ENCODE assay signal across 22 cellular contexts in genomic region chr2:221494556-221494955, GRCh38.
DNase-seq lines count a peak whose midpoint lies in the region; FAIRE-seq and TF ChIP-seq lines count a peak whose summit lies in the region.
"Had no signal": no experiment of that assay in that cellular context is flagged by ENCODE, and none has a peak within 500 bp of the region (broad histone marks: within the 10 kb centered on the region; RNA-seq: fewer than 3 reads in every experiment).

No MANE protein-coding gene starts in this region.

- no peak for DNase-seq in mammary epithelial cell
- no peak for DNase-seq in MCF 10A (ENCODE audit: unreplicated experiment)
- DNase-seq in RPMI7951 (ENCODE audit: low read depth), result peak; percentile 68
- DNase-seq in iPS-NIHi7 (ENCODE audit: extremely low spot score), result peak; percentile 33
- peak; percentile 42 for DNase-seq in urothelium cell line (ENCODE audit: low spot score)
- no peak for DNase-seq in chondrocyte (ENCODE audit: low spot score)
- DNase-seq in kidney, result no peak
- DNase-seq in DMS153 treated with DMSO at 0.1 percent for 48 hours (lab: John Stamatoyannopoulos, UW; ENCODE audit: unreplicated experiment), result no peak
- DNase-seq: adrenal gland, AML-193, DND-41, hypothalamus, NCI-H1436, NCI-H2171, NCI-H69, SJCRH30 had no signal

- no peak for TF ChIP-seq CTCF in mammary epithelial cell (conservative IDR thresholded peaks at IDR 0.05 in 1 of 2, IDR thresholded peaks at IDR 0.05 in 1 of 2; ENCODE audit: extremely low read depth in 1 of 2, insufficient read depth in 1 of 2, low read depth in 1 of 2, low read length in 2 of 2)
- no peak for TF ChIP-seq CTCF in MCF 10A (IDR thresholded peaks at IDR 0.05; ENCODE audit: unreplicated experiment)
- no peak for TF ChIP-seq CTCF in chondrocyte (IDR thresholded peaks at IDR 0.05)
- no peak for TF ChIP-seq CTCF in kidney (IDR thresholded peaks at IDR 0.05; ENCODE audit: borderline replicate concordance, extremely low read depth, insufficient read depth)

- CTCF ChIA-PET in mammary epithelial cell (lab: Charles Lee; ENCODE audit: low non-redundant PET), result no interaction called here
- CTCF ChIA-PET in MCF 10A (lab: Yijun Ruan, JAX), result no interaction called here

- no peak overlapping the region for H3K27ac Mint-ChIP-seq in MCF 10A (ENCODE audit: low read depth, unreplicated experiment)
- H3K27ac Mint-ChIP-seq in chondrocyte (ENCODE audit: unreplicated experiment), result no peak overlapping the region
- H3K27ac Mint-ChIP-seq: mesothelial cell of epicardium; T-helper 1 cell treated with Interleukin-12 subunit alpha and Interleukin-12 subunit beta and Interleukin-4 antibody, amounts not matched to agents 30 μg/mL and 1 μg/mL, for 36 hours; type B pancreatic cell had no signal

- H3K4me1 ChIP-seq in mammary epithelial cell (ENCODE audit: insufficient read depth, low read length) (peaks cover 7% of the 10 kb centered on the region), kidney (ENCODE audit: control insufficient read depth in 1 of 2, insufficient read depth in 1 of 2, low read depth in 1 of 2, low read length in 2 of 2) (no peaks in the 10 kb centered on the region)
- H3K4me1 ChIP-seq: adrenal gland, SJCRH30 had no signal

- H3K9ac ChIP-seq in mammary epithelial cell (ENCODE audit: insufficient read depth, low read length), result no peak overlapping the region
- H3K9ac ChIP-seq in kidney (ENCODE audit: low read length in 2 of 2), result no peak overlapping the region

- H3K4me3 Mint-ChIP-seq in MCF 10A (ENCODE audit: unreplicated experiment) (no peak overlapping the region), chondrocyte (ENCODE audit: unreplicated experiment) (no peak overlapping the region)
- H3K4me3 Mint-ChIP-seq: mesothelial cell of epicardium; T-helper 1 cell treated with Interleukin-12 subunit alpha and Interleukin-12 subunit beta and Interleukin-4 antibody, amounts not matched to agents 30 μg/mL and 1 μg/mL, for 36 hours had no signal

- FAIRE-seq in urothelium cell line (lab: Jason Lieb, UNC) (no peak), kidney (lab: Jason Lieb, UNC) (no peak)
- FAIRE-seq: frontal cortex, HepG2 had no signal

- H3K4me1 Mint-ChIP-seq in MCF 10A (ENCODE audit: insufficient read depth, unreplicated experiment), result peaks cover 8% of the 10 kb centered on the region
- no peaks in the 10 kb centered on the region for H3K4me1 Mint-ChIP-seq in chondrocyte (ENCODE audit: low read depth)

- H3K36me3 Mint-ChIP-seq in MCF 10A (ENCODE audit: insufficient read depth, unreplicated experiment), result no peaks in the 10 kb centered on the region
- H3K36me3 Mint-ChIP-seq in chondrocyte (ENCODE audit: low read depth), result no peaks in the 10 kb centered on the region

- H3K4me3 ChIP-seq in mammary epithelial cell (replicated peaks in 1 of 3; ENCODE audit: insufficient read depth in 1 of 3, low read depth in 2 of 3, low read length in 3 of 3) (no peak overlapping the region), kidney (ENCODE audit: low read length in 2 of 2) (no peak overlapping the region)
- H3K4me3 ChIP-seq: adrenal gland, SJCRH30 had no signal

- H3K27ac ChIP-seq in mammary epithelial cell (ENCODE audit: insufficient read depth, low read depth, low read length) (no peak overlapping the region), kidney (ENCODE audit: low read depth in 2 of 2, low read length in 2 of 2) (no peak overlapping the region)
- H3K27ac ChIP-seq: 22Rv1, adrenal gland, SJCRH30 had no signal

- dilution Hi-C loops in mammary epithelial cell (cut with HindIII; ENCODE audit: low sequenced_read_pairs), result no loop called here

- H3K36me3 ChIP-seq in mammary epithelial cell (ENCODE audit: insufficient read depth, low read length), result no peaks in the 10 kb centered on the region
- no peaks in the 10 kb centered on the region for H3K36me3 ChIP-seq in kidney (ENCODE audit: control insufficient read depth in 1 of 2, insufficient read depth in 2 of 2, low read length in 2 of 2)
- H3K36me3 ChIP-seq: adrenal gland, SJCRH30 had no signal

- H3K79me2 ChIP-seq in mammary epithelial cell (ENCODE audit: insufficient read depth, low read length), result no peaks in the 10 kb centered on the region

- H3K9me3 Mint-ChIP-seq in MCF 10A (ENCODE audit: unreplicated experiment) (no peaks in the 10 kb centered on the region), chondrocyte (ENCODE audit: low read depth) (no peaks in the 10 kb centered on the region)
- H3K9me3 Mint-ChIP-seq: mesothelial cell of epicardium; T-helper 1 cell treated with Interleukin-12 subunit alpha and Interleukin-12 subunit beta and Interleukin-4 antibody, amounts not matched to agents 30 μg/mL and 1 μg/mL, for 36 hours had no signal

- BruUV-seq in mammary epithelial cell (replicated peaks; lab: Mats Ljungman, UMichigan) (no TSS peak), MCF 10A (replicated peaks; lab: Mats Ljungman, UMichigan) (no TSS peak)

- H3K9me3 ChIP-seq in mammary epithelial cell (replicated peaks; ENCODE audit: insufficient read depth, low read length) (no peaks in the 10 kb centered on the region), kidney (ENCODE audit: control insufficient read depth in 1 of 2, low read length in 2 of 2) (no peaks in the 10 kb centered on the region)
- H3K9me3 ChIP-seq: adrenal gland, SJCRH30 had no signal

- peak overlapping the region; percentile 31 for H3K4me2 ChIP-seq in mammary epithelial cell (ENCODE audit: insufficient read depth, low read depth, low read length)

- no peaks in the 10 kb centered on the region for H3K27me3 ChIP-seq in mammary epithelial cell (ENCODE audit: insufficient read depth, low read length)
- H3K27me3 ChIP-seq: adrenal gland, SJCRH30 had no signal

- H4K20me1 ChIP-seq in mammary epithelial cell (ENCODE audit: insufficient read depth, low read length), result no peaks in the 10 kb centered on the region

- no peak overlapping the region for H2AFZ ChIP-seq in mammary epithelial cell (ENCODE audit: low read depth, low read length)

- 100% methylated on average over 3 of the region's 3 CpGs for WGBS in mammary epithelial cell (ENCODE audit: low coverage, missing lambda C conversion rate)

- POLR2A ChIA-PET in MCF 10A (lab: Yijun Ruan, JAX), result interaction anchor here (0.6 kb wide), 1 partner anchor 122 kb away, joined by 3 read pairs; no protein-coding TSS in a partner anchor

- in situ Hi-C loops in mammary epithelial cell (cut with MboI; ENCODE audit: low sequenced_read_pairs in 2 of 2), result no loop called here

- intact Hi-C loops in mammary epithelial cell (cut with micrococcal nuclease), result no loop called here
- intact Hi-C loops in MCF 10A (cut with micrococcal nuclease), result no loop called here
- intact Hi-C loops in kidney (cut with DNase I), result no loop called here

- no peaks in the 10 kb centered on the region for H3K27me3 Mint-ChIP-seq in MCF 10A (ENCODE audit: insufficient read depth, unreplicated experiment)
- H3K27me3 Mint-ChIP-seq in chondrocyte (ENCODE audit: low read depth), result no peaks in the 10 kb centered on the region
- H3K27me3 Mint-ChIP-seq: type B pancreatic cell had no signal

Comparison
In these comparisons a context has a peak if more than half of its experiments do, and no peak if none do; other contexts are left out.
1. DNase-seq: peak in RPMI7951 (single experiment), iPS-NIHi7 (single experiment) and urothelium cell line (single experiment); none in mammary epithelial cell (single experiment), MCF 10A (single experiment), chondrocyte (single experiment), kidney (single experiment) and DMS153 treated with DMSO at 0.1 percent for 48 hours (single experiment).